28 cellular contexts compared by ENCODE assay signal in genomic region chr1:228062085-228062791, GRCh38. TPM values are rescaled to one million over a fixed set of nuclear protein-coding genes. Genes with fewer than 3 reads are reported as not detected.
"Had no signal": no experiment of that assay in that cellular context is flagged by ENCODE, and none has a peak within 500 bp of the region (broad histone marks: within the 10 kb centered on the region; RNA-seq: fewer than 3 reads in every experiment).

No MANE protein-coding gene starts in this region.

- DNase-seq: activated CD4-positive, alpha-beta T cell treated with anti-CD3 and anti-CD28 coated beads, Interleukin-2, amount 10 ng/mL, durations not matched to agents 7 days and 5 days; activated CD4-positive, CD25-positive, alpha-beta regulatory T cell treated with anti-CD3 and anti-CD28 coated beads, Interleukin-2, amount 50 U/mL, for 72 hours; activated CD8-positive, alpha-beta memory T cell treated with anti-CD3 and anti-CD28 coated beads, Interleukin-2, amount 10 ng/mL, durations not matched to agents 7 days and 5 days; activated CD8-positive, alpha-beta T cell treated with anti-CD3 and anti-CD28 coated beads for 36 hours; activated naive CD8-positive, alpha-beta T cell treated with anti-CD3 and anti-CD28 coated beads for 36 hours; colonic mucosa; effector memory CD8-positive, alpha-beta T cell; foreskin melanocyte; natural killer cell; stimulated activated CD4-positive, alpha-beta T cell treated with anti-CD3 and anti-CD28 coated beads, Interleukin-2, amount 100 ng/mL, for 48 hours; stimulated activated CD8-positive, alpha-beta memory T cell treated with anti-CD3 and anti-CD28 coated beads, Interleukin-4, amount 100 ng/mL, for 48 hours; stimulated activated naive B cell treated with anti-CD40 and anti-IgM and Interleukin-4, amounts not matched to agents 10 μg/mL and 1 μg/mL and 100 μg/mL, for 72 hours; T-cell had no signal

- H3K79me2 ChIP-seq: parathyroid adenoma had no signal

- H3K27ac ChIP-seq: breast epithelium, colonic mucosa, dorsolateral prefrontal cortex, neutrophil, parathyroid adenoma, right lobe of liver, thoracic aorta, VCaP had no signal

- H3K9me3 Mint-ChIP-seq: activated CD4-positive, alpha-beta T cell treated with anti-CD3 and anti-CD28 coated beads, Interleukin-2, amount 10 ng/mL, durations not matched to agents 7 days and 5 days; activated CD8-positive, alpha-beta T cell treated with anti-CD3 and anti-CD28 coated beads for 36 hours; activated naive CD8-positive, alpha-beta T cell treated with anti-CD3 and anti-CD28 coated beads for 36 hours; activated T-helper 1 cell treated with anti-CD3 and anti-CD28 coated beads, Interleukin-12 subunit alpha, Interleukin-12 subunit beta, Interleukin-2, Interleukin-4 antibody, amounts not matched to agents 30 ng/mL and 10 ng/mL and 1 ng/mL, durations not matched to agents 14 hours and 24 hours and 36 hours; effector memory CD8-positive, alpha-beta T cell; natural killer cell; stimulated activated naive B cell treated with anti-CD40 and anti-IgM and Interleukin-4, amounts not matched to agents 10 μg/mL and 1 μg/mL and 100 μg/mL, for 72 hours; T-cell; T-helper 2 cell treated with Interferon-gamma antibody and Interleukin-4, amounts not matched to agents 5 μg/mL and 100 μg/mL, for 36 hours had no signal

- H3K4me2 ChIP-seq: smooth muscle cell had no signal

- H3K36me3 Mint-ChIP-seq: activated CD8-positive, alpha-beta memory T cell treated with anti-CD3 and anti-CD28 coated beads, Interleukin-2, amount 10 ng/mL, durations not matched to agents 7 days and 5 days; activated naive CD8-positive, alpha-beta T cell treated with anti-CD3 and anti-CD28 coated beads for 36 hours; mesothelial cell of epicardium; natural killer cell; stimulated activated naive B cell treated with anti-CD40 and anti-IgM and Interleukin-4, amounts not matched to agents 10 μg/mL and 1 μg/mL and 100 μg/mL, for 72 hours; T-cell; type B pancreatic cell had no signal

- H3K27ac Mint-ChIP-seq: activated CD4-positive, alpha-beta T cell treated with anti-CD3 and anti-CD28 coated beads, Interleukin-2, amount 10 ng/mL, durations not matched to agents 7 days and 5 days; activated CD8-positive, alpha-beta memory T cell treated with anti-CD3 and anti-CD28 coated beads, Interleukin-2, amount 10 ng/mL, durations not matched to agents 7 days and 5 days; activated CD8-positive, alpha-beta T cell treated with anti-CD3 and anti-CD28 coated beads for 36 hours; activated naive CD8-positive, alpha-beta T cell treated with anti-CD3 and anti-CD28 coated beads for 36 hours; activated T-helper 1 cell treated with anti-CD3 and anti-CD28 coated beads, Interleukin-12 subunit alpha, Interleukin-12 subunit beta, Interleukin-2, Interleukin-4 antibody, amounts not matched to agents 30 ng/mL and 10 ng/mL and 1 ng/mL, durations not matched to agents 14 hours and 24 hours and 36 hours; effector memory CD8-positive, alpha-beta T cell; mesothelial cell of epicardium; natural killer cell; stimulated activated naive B cell treated with anti-CD40 and anti-IgM and Interleukin-4, amounts not matched to agents 10 μg/mL and 1 μg/mL and 100 μg/mL, for 72 hours; T-cell; T-helper 2 cell treated with Interferon-gamma antibody and Interleukin-4, amounts not matched to agents 5 μg/mL and 100 μg/mL, for 36 hours; type B pancreatic cell had no signal

- H3K4me3 ChIP-seq: breast epithelium, colonic mucosa, dorsolateral prefrontal cortex, lung, right lobe of liver, smooth muscle cell, thoracic aorta had no signal

- H3K4me3 Mint-ChIP-seq: activated CD4-positive, alpha-beta T cell treated with anti-CD3 and anti-CD28 coated beads, Interleukin-2, amount 10 ng/mL, durations not matched to agents 7 days and 5 days; activated CD8-positive, alpha-beta memory T cell treated with anti-CD3 and anti-CD28 coated beads, Interleukin-2, amount 10 ng/mL, durations not matched to agents 7 days and 5 days; activated CD8-positive, alpha-beta T cell treated with anti-CD3 and anti-CD28 coated beads for 36 hours; activated naive CD8-positive, alpha-beta T cell treated with anti-CD3 and anti-CD28 coated beads for 36 hours; activated T-helper 1 cell treated with anti-CD3 and anti-CD28 coated beads, Interleukin-12 subunit alpha, Interleukin-12 subunit beta, Interleukin-2, Interleukin-4 antibody, amounts not matched to agents 30 ng/mL and 10 ng/mL and 1 ng/mL, durations not matched to agents 14 hours and 24 hours and 36 hours; mesothelial cell of epicardium; natural killer cell; stimulated activated naive B cell treated with anti-CD40 and anti-IgM and Interleukin-4, amounts not matched to agents 10 μg/mL and 1 μg/mL and 100 μg/mL, for 72 hours; T-helper 2 cell treated with Interferon-gamma antibody and Interleukin-4, amounts not matched to agents 5 μg/mL and 100 μg/mL, for 36 hours; type B pancreatic cell had no signal

- H3K9me3 ChIP-seq: breast epithelium, colonic mucosa, neutrophil, right lobe of liver, thoracic aorta had no signal

- H3K36me3 ChIP-seq: breast epithelium, colonic mucosa, neutrophil, right lobe of liver, thoracic aorta had no signal

- H2AFZ ChIP-seq: parathyroid adenoma had no signal

- H3K4me1 ChIP-seq: breast epithelium, colonic mucosa, parathyroid adenoma, right lobe of liver had no signal

- ATAC-seq: activated CD8-positive, alpha-beta memory T cell treated with anti-CD3 and anti-CD28 coated beads, Interleukin-2, amount 10 ng/mL, durations not matched to agents 7 days and 5 days; activated CD8-positive, alpha-beta T cell treated with anti-CD3 and anti-CD28 coated beads for 36 hours; effector memory CD8-positive, alpha-beta T cell; esophagus mucosa; natural killer cell; right lobe of liver; stimulated activated naive B cell treated with anti-CD40 and anti-IgM and Interleukin-4, amounts not matched to agents 10 μg/mL and 1 μg/mL and 100 μg/mL, for 72 hours; T-cell had no signal

RNA-seq across cellular contexts. Expression of gene WNT3A, which starts 55.4 kb away (rescaled TPM):
- total RNA-seq: activated CD4-positive, alpha-beta T cell treated with anti-CD3 and anti-CD28 coated beads, Interleukin-2, amount 10 ng/mL, durations not matched to agents 7 days and 5 days; activated CD8-positive, alpha-beta memory T cell treated with anti-CD3 and anti-CD28 coated beads, Interleukin-2, amount 10 ng/mL, durations not matched to agents 7 days and 5 days; activated CD8-positive, alpha-beta T cell treated with anti-CD3 and anti-CD28 coated beads for 36 hours; activated naive CD8-positive, alpha-beta T cell treated with anti-CD3 and anti-CD28 coated beads for 36 hours; activated T-helper 1 cell treated with anti-CD3 and anti-CD28 coated beads, Interleukin-12 subunit alpha, Interleukin-12 subunit beta, Interleukin-2, Interleukin-4 antibody, amounts not matched to agents 30 ng/mL and 10 ng/mL and 1 ng/mL, durations not matched to agents 14 hours and 24 hours and 36 hours; colonic mucosa; dorsolateral prefrontal cortex; endothelial cell of umbilical vein; natural killer cell; right lobe of liver; thoracic aorta had no signal
